18 cellular contexts compared by ENCODE assay signal in genomic region chrX:29813174-29813573, GRCh38.
DNase-seq lines count a peak whose midpoint lies in the region; ATAC-seq, FAIRE-seq and TF ChIP-seq lines count a peak whose summit lies in the region.
"Had no signal": no experiment of that assay in that cellular context is flagged by ENCODE, and none has a peak within 500 bp of the region (broad histone marks: within the 10 kb centered on the region; RNA-seq: fewer than 3 reads in every experiment).

No MANE protein-coding gene starts in this region.

- peaks cover 9% of the 10 kb centered on the region for H3K27me3 ChIP-seq in A673 (replicated peaks; ENCODE audit: insufficient read depth, low read depth, low read length, poor library complexity)
- H3K27me3 ChIP-seq in astrocyte (ENCODE audit: insufficient read depth, low read length): no peaks in the 10 kb centered on the region
- peaks cover 0 to 5% (median 2%) of the 10 kb centered on the region in 4 donors for H3K27me3 ChIP-seq in pancreas
- H3K27me3 ChIP-seq: BLaER1 treated with 17β-estradiol and CSF1 and Interleukin-3, amounts not matched to agents 10 nM and 100 nM had no signal

- H3K36me3 ChIP-seq in A673 (ENCODE audit: insufficient read depth, low read length, poor library complexity, severe bottlenecking) (no peaks in the 10 kb centered on the region), astrocyte (ENCODE audit: insufficient read depth, low read length) (no peaks in the 10 kb centered on the region), pancreas (no peaks in the 10 kb centered on the region)
- H3K36me3 ChIP-seq: BLaER1 treated with 17β-estradiol and CSF1 and Interleukin-3, amounts not matched to agents 10 nM and 100 nM had no signal

- no peak overlapping the region for H2AFZ ChIP-seq in astrocyte (ENCODE audit: low read depth, low read length)

- no peaks in the 10 kb centered on the region for H3K4me1 Mint-ChIP-seq in astrocyte (ENCODE audit: low read depth, unreplicated experiment)
- H3K4me1 Mint-ChIP-seq: B cell, H9 had no signal

- no peaks in the 10 kb centered on the region for H3K79me2 ChIP-seq in astrocyte (ENCODE audit: insufficient read depth, low read length)

- FAIRE-seq in A549 (lab: Jason Lieb, UNC): peak; percentile 87
- peak; percentile 37 for FAIRE-seq in astrocyte (lab: Jason Lieb, UNC)
- FAIRE-seq in pancreas (lab: Jason Lieb, UNC): peak; percentile 86
- FAIRE-seq: A204.1, H1, K562 had no signal

- POLR2A ChIA-PET in A549 (lab: Yijun Ruan, JAX): no interaction called here
- POLR2A ChIA-PET in A673 (lab: Charles Lee; ENCODE audit: low non-redundant PET): no interaction called here

- no peak for TF ChIP-seq EP300 in A549 (IDR thresholded peaks at IDR 0.05)

- intact Hi-C loops in A673 (cut with micrococcal nuclease; ENCODE audit: unreplicated experiment): no loop called here
- intact Hi-C loops in pancreas (cut with DNase I): no loop called here

- no peaks in the 10 kb centered on the region for H4K20me1 ChIP-seq in astrocyte (ENCODE audit: insufficient read depth, low read length)
- H4K20me1 ChIP-seq: BLaER1 treated with 17β-estradiol and CSF1 and Interleukin-3, amounts not matched to agents 10 nM and 100 nM had no signal

- H3K9ac ChIP-seq in astrocyte (ENCODE audit: low read length): no peak overlapping the region
- H3K9ac ChIP-seq: BLaER1 treated with 17β-estradiol and CSF1 and Interleukin-3, amounts not matched to agents 10 nM and 100 nM had no signal

- no TSS peak for BruUV-seq in A673 (replicated peaks; lab: Mats Ljungman, UMichigan)

- no peaks in the 10 kb centered on the region for H3K36me3 Mint-ChIP-seq in astrocyte (ENCODE audit: low read depth, unreplicated experiment)
- H3K36me3 Mint-ChIP-seq: CD8-positive, alpha-beta T cell had no signal

- no peak for ATAC-seq in A549
- no peak for ATAC-seq in pancreas
- ATAC-seq in GM19455 (IDR thresholded peaks at IDR 0.05; ENCODE audit: unreplicated experiment): no peak
- no peak for ATAC-seq in GM21825 (IDR thresholded peaks at IDR 0.05; ENCODE audit: unreplicated experiment)
- ATAC-seq: CD8-positive, alpha-beta T cell; K562 had no signal

- CTCF ChIA-PET in A549 (lab: Yijun Ruan, JAX): no interaction called here
- CTCF ChIA-PET in A673 (lab: Charles Lee): no interaction called here

- H3K27ac ChIP-seq in A549 (no peak overlapping the region), A673 (ENCODE audit: low read depth, low read length, poor library complexity, severe bottlenecking) (no peak overlapping the region), astrocyte (ENCODE audit: low read depth, low read length) (no peak overlapping the region), pancreas (no peak overlapping the region)
- H3K27ac ChIP-seq: BLaER1 treated with 17β-estradiol and CSF1 and Interleukin-3, amounts not matched to agents 10 nM and 100 nM; HL-60 had no signal

- H3K9me3 ChIP-seq in A549 (no peaks in the 10 kb centered on the region), A673 (ENCODE audit: low read depth, low read length, poor library complexity, severe bottlenecking) (no peaks in the 10 kb centered on the region), astrocyte (ENCODE audit: insufficient read depth, low read depth, low read length) (no peaks in the 10 kb centered on the region), pancreas (no peaks in the 10 kb centered on the region)
- H3K9me3 ChIP-seq: BLaER1 treated with 17β-estradiol and CSF1 and Interleukin-3, amounts not matched to agents 10 nM and 100 nM had no signal

- H3K4me3 ChIP-seq in A549 (no peak overlapping the region), A673 (ENCODE audit: low read depth, low read length, poor library complexity, severe bottlenecking) (no peak overlapping the region), astrocyte (ENCODE audit: insufficient read depth, low read depth, low read length) (no peak overlapping the region), pancreas (no peak overlapping the region)
- H3K4me3 ChIP-seq: BLaER1 treated with 17β-estradiol and CSF1 and Interleukin-3, amounts not matched to agents 10 nM and 100 nM; K562 had no signal

- H3K4me1 ChIP-seq in A549 (no peaks in the 10 kb centered on the region), A673 (ENCODE audit: insufficient read depth, low read length, poor library complexity, severe bottlenecking) (peaks cover 6% of the 10 kb centered on the region), astrocyte (ENCODE audit: insufficient read depth, low read length) (no peaks in the 10 kb centered on the region), pancreas (no peaks in the 10 kb centered on the region)
- H3K4me1 ChIP-seq: BLaER1 treated with 17β-estradiol and CSF1 and Interleukin-3, amounts not matched to agents 10 nM and 100 nM had no signal

- H3K4me2 ChIP-seq in A549 (no peak overlapping the region), astrocyte (ENCODE audit: low read length) (no peak overlapping the region)
- H3K4me2 ChIP-seq: BLaER1 treated with 17β-estradiol and CSF1 and Interleukin-3, amounts not matched to agents 10 nM and 100 nM had no signal

- H3K27me3 Mint-ChIP-seq in astrocyte (ENCODE audit: low read depth, unreplicated experiment): no peaks in the 10 kb centered on the region
- H3K27me3 Mint-ChIP-seq: B cell had no signal

- TF ChIP-seq CTCF in A549 (IDR thresholded peaks at IDR 0.05) (no peak), A673 (conservative IDR thresholded peaks at IDR 0.05; ENCODE audit: low read depth, low read length) (no peak), astrocyte (IDR thresholded peaks at IDR 0.05; ENCODE audit: insufficient read depth, low read depth, low read length) (no peak), pancreas (IDR thresholded peaks at IDR 0.05) (no peak)

- H3K27ac Mint-ChIP-seq in astrocyte (ENCODE audit: unreplicated experiment): no peak overlapping the region
- H3K27ac Mint-ChIP-seq: B cell; CD8-positive, alpha-beta T cell; H9 had no signal

- no peak for TF ChIP-seq POLR2A in A549 (IDR thresholded peaks at IDR 0.05; ENCODE audit: low read length)

- no peak for TF ChIP-seq RAD21 in A549 (conservative IDR thresholded peaks at IDR 0.05 in 1 of 2, IDR thresholded peaks at IDR 0.05 in 1 of 2)

- no peak for DNase-seq in A549 (ENCODE audit: low read depth in 1 of 2, low spot score in 1 of 2)
- DNase-seq in A673 (ENCODE audit: low spot score): peak; percentile 7
- DNase-seq in astrocyte (ENCODE audit: low read depth): no peak
- DNase-seq in pancreas: no peak
- DNase-seq: Calu3; CD8-positive, alpha-beta T cell; DMS79 treated with DMSO at 0.1 percent for 48 hours; GF-D8; H9; IMR-90 had no signal

- no peaks in the 10 kb centered on the region for H3K9me3 Mint-ChIP-seq in astrocyte (ENCODE audit: unreplicated experiment)

- no peak overlapping the region for H3K4me3 Mint-ChIP-seq in astrocyte (ENCODE audit: unreplicated experiment)
- H3K4me3 Mint-ChIP-seq: B cell; CD8-positive, alpha-beta T cell; H9 had no signal

TF ChIP-seq in A549, 52 proteins besides CTCF, POLR2A, EP300 and RAD21 (continues in another document):
- TF ChIP-seq RARB (CRISPR knock-in tag; IDR thresholded peaks at IDR 0.05) (no peak), ZSCAN20 (CRISPR knock-in tag; IDR thresholded peaks at IDR 0.05) (no peak), JUNB (IDR thresholded peaks at IDR 0.05) (no peak), MAFK (IDR thresholded peaks at IDR 0.05; ENCODE audit: partially characterized antibody) (no peak), NPAS2 (CRISPR knock-in tag; IDR thresholded peaks at IDR 0.05; ENCODE audit: borderline replicate concordance) (no peak), PBX3 (IDR thresholded peaks at IDR 0.05) (no peak), ESRRA (IDR thresholded peaks at IDR 0.05; ENCODE audit: borderline replicate concordance, low read length) (no peak), CBX8 (IDR thresholded peaks at IDR 0.05) (no peak), RFX5 (IDR thresholded peaks at IDR 0.05) (no peak), PHF8 (IDR thresholded peaks at IDR 0.05; ENCODE audit: borderline replicate concordance, low read depth) (no peak), RNF2 (IDR thresholded peaks at IDR 0.05; ENCODE audit: borderline replicate concordance, low read depth) (no peak), ZC3H11A (IDR thresholded peaks at IDR 0.05) (no peak), KDM5A (IDR thresholded peaks at IDR 0.05) (no peak), MYC (IDR thresholded peaks at IDR 0.05; ENCODE audit: borderline replicate concordance, low read length) (no peak), ZFP36 (IDR thresholded peaks at IDR 0.05; ENCODE audit: borderline replicate concordance, partially characterized antibody) (no peak), CEBPB (IDR thresholded peaks at IDR 0.05) (no peak), FOXS1 (CRISPR knock-in tag; IDR thresholded peaks at IDR 0.05) (no peak)
- TF ChIP-seq, protein P1, sequence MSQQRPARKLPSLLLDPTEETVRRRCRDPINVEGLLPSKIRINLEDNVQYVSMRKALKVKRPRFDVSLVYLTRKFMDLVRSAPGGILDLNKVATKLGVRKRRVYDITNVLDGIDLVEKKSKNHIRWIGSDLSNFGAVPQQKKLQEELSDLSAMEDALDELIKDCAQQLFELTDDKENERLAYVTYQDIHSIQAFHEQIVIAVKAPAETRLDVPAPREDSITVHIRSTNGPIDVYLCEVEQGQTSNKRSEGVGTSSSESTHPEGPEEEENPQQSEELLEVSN (IDR thresholded peaks at IDR 0.05; ENCODE audit: borderline replicate concordance, low read depth): no peak
- TF ChIP-seq, protein P2, sequence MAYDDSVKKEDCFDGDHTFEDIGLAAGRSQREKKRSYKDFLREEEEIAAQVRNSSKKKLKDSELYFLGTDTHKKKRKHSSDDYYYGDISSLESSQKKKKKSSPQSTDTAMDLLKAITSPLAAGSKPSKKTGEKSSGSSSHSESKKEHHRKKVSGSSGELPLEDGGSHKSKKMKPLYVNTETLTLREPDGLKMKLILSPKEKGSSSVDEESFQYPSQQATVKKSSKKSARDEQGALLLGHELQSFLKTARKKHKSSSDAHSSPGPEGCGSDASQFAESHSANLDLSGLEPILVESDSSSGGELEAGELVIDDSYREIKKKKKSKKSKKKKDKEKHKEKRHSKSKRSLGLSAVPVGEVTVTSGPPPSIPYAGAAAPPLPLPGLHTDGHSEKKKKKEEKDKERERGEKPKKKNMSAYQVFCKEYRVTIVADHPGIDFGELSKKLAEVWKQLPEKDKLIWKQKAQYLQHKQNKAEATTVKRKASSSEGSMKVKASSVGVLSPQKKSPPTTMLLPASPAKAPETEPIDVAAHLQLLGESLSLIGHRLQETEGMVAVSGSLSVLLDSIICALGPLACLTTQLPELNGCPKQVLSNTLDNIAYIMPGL (CRISPR knock-in tag; IDR thresholded peaks at IDR 0.05; ENCODE audit: borderline replicate concordance): no peak
